Comparison of ENCODE assay signal across 1 cellular context in the genomic region with DNA sequence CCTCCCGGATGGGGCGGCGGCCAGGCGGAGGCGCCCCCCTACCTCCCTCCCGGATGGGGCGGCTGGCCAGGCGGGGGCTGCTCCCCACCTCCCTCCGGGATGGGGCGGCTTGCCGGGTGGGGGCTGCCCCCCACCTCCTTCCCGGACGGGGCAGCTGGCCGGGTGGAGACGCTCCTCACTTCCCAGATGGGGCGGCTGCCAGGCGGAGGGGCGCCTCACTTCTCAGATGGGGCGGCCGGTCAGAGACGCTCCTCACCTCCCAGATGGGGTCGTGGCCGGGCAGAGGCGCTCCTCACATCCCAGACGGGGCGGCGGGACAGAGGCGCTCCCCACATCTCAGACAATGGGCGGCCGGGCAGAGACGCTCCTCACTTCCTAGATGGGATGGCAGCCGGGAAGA.
DNase-seq lines count a peak whose midpoint lies in the region.

No MANE protein-coding gene starts in this region.

- peak; percentile 7 for DNase-seq in activated gamma-delta T cell (lab: John Stamatoyannopoulos, UW)
